ENCODE assay signal across 3 cellular contexts in the genomic region with DNA sequence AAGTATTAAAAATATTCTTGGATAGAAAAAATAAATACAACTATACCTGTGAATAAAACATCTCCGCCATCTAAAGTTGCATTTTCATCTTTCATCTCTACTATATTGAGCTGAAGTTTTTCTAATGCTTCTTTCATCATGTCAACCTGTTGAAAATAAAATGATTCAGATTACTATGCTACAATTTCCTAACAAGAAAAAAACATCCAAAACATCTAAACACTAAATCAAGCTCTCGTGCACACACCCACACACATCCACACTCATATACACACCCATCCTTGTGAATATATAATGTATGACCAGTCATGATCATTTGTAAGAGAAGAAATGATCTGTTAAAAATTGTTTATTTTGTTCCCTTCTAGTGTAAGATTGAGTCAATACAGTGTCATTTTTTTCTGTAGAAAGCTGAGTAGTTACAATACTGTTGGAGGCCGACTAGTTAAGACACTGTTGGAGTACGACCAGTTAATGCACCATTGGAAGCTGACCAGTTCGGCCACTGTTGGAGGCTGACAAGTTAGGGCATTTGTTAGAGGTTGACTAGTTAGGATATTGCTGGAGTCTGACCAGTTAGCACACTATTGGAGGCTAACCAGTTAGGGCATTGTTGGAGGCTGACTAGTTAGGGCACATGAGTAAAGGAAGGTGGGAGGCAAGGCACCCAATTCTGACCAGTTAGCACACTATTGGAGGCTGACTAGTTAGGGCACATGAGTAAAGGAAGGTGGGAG.
TF ChIP-seq lines count a peak whose summit lies in the region.

No MANE protein-coding gene starts in this region.

TF ChIP-seq in GM12891, 5 proteins besides CTCF, POLR2A, EP300 and RAD21:
- TF ChIP-seq POLR2AphosphoS5 (IDR thresholded peaks at IDR 0.05; ENCODE audit: low read depth, low read length) (no peak), SPI1 (IDR thresholded peaks at IDR 0.05; ENCODE audit: low read depth, low read length) (no peak), PAX5 (IDR thresholded peaks at IDR 0.05; ENCODE audit: insufficient read depth, low read length, severe bottlenecking) (no peak), TAF1 (IDR thresholded peaks at IDR 0.05; ENCODE audit: low read depth, low read length) (no peak), POU2F2 (IDR thresholded peaks at IDR 0.05; ENCODE audit: low read depth, low read length) (no peak)

TF ChIP-seq in IMR-90, 13 proteins besides CTCF, POLR2A, EP300 and RAD21:
- TF ChIP-seq MAZ (IDR thresholded peaks at IDR 0.05; ENCODE audit: borderline replicate concordance, low read depth, low read length) (no peak), SMC3 (IDR thresholded peaks at IDR 0.05; ENCODE audit: low read depth, low read length) (no peak), BHLHE40 (IDR thresholded peaks at IDR 0.05; ENCODE audit: low read depth, low read length) (peak; percentile 76), RCOR1 (IDR thresholded peaks at IDR 0.05; ENCODE audit: insufficient replicate concordance, low read length) (no peak)

TF ChIP-seq in K562, 482 proteins besides CTCF, POLR2A, EP300 and RAD21:
- TF ChIP-seq U2AF2 (optimal IDR thresholded peaks at IDR 0.05; ENCODE audit: low read depth, low read length) (no peak), MED1 (CRISPR knock-in tag; IDR thresholded peaks at IDR 0.05; ENCODE audit: borderline replicate concordance) (no peak)
- TF ChIP-seq, protein P1, sequence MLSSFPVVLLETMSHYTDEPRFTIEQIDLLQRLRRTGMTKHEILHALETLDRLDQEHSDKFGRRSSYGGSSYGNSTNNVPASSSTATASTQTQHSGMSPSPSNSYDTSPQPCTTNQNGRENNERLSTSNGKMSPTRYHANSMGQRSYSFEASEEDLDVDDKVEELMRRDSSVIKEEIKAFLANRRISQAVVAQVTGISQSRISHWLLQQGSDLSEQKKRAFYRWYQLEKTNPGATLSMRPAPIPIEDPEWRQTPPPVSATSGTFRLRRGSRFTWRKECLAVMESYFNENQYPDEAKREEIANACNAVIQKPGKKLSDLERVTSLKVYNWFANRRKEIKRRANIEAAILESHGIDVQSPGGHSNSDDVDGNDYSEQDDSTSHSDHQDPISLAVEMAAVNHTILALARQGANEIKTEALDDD (IDR thresholded peaks at IDR 0.05), result peak; percentile 88
TF ChIP-seq in K562: peak in this region for 1.
